ENCODE assay signal across 25 cellular contexts in genomic region chr4:633406-633805, GRCh38. TPM values are rescaled to one million over a fixed set of nuclear protein-coding genes. Genes with fewer than 3 reads are reported as not detected.
DNase-seq lines count a peak whose midpoint lies in the region; ATAC-seq, FAIRE-seq and TF ChIP-seq lines count a peak whose summit lies in the region.
"Had no signal": no experiment of that assay in that cellular context is flagged by ENCODE, and none has a peak within 500 bp of the region (broad histone marks: within the 10 kb centered on the region; RNA-seq: fewer than 3 reads in every experiment).

No MANE protein-coding gene starts in this region.

- no peak for TF ChIP-seq CTCF in kidney (IDR thresholded peaks at IDR 0.05; ENCODE audit: borderline replicate concordance, extremely low read depth, insufficient read depth)
- no peak for TF ChIP-seq CTCF in pancreas (IDR thresholded peaks at IDR 0.05)
- TF ChIP-seq CTCF in foreskin fibroblast (IDR thresholded peaks at IDR 0.05; ENCODE audit: low read depth, low read length) = no peak

- FAIRE-seq in kidney (lab: Jason Lieb, UNC) = no peak
- FAIRE-seq in pancreas (lab: Jason Lieb, UNC) = no peak
- FAIRE-seq: GM12891 had no signal

- no peaks in the 10 kb centered on the region for H3K4me1 ChIP-seq in kidney (ENCODE audit: control insufficient read depth in 1 of 2, insufficient read depth in 1 of 2, low read depth in 1 of 2, low read length in 2 of 2)
- H3K4me1 ChIP-seq in pancreas = no peaks in the 10 kb centered on the region
- H3K4me1 ChIP-seq: Peyer's patch, SJSA1 had no signal

- H3K27ac ChIP-seq in kidney (ENCODE audit: low read depth in 2 of 2, low read length in 2 of 2) = no peak overlapping the region
- no peak overlapping the region for H3K27ac ChIP-seq in pancreas
- H3K27ac ChIP-seq: GM23248, HL-60, KMS-11, Peyer's patch, SJSA1 had no signal

- H3K4me3 ChIP-seq in kidney (ENCODE audit: low read length in 2 of 2) (no peak overlapping the region), pancreas (no peak overlapping the region), foreskin fibroblast (ENCODE audit: low read depth in 1 of 2, low read length in 2 of 2) (no peak overlapping the region)
- H3K4me3 ChIP-seq: GM23248, Peyer's patch, SJSA1 had no signal

- intact Hi-C loops in kidney (cut with DNase I) = no loop called here
- intact Hi-C loops in posterior vena cava (cut with DNase I) = no loop called here
- intact Hi-C loops in pancreas (cut with DNase I) = no loop called here

- H3K36me3 ChIP-seq in kidney (ENCODE audit: control insufficient read depth in 1 of 2, insufficient read depth in 2 of 2, low read length in 2 of 2) (no peaks in the 10 kb centered on the region), pancreas (no peaks in the 10 kb centered on the region)
- H3K36me3 ChIP-seq: Peyer's patch, SJSA1 had no signal

- H3K9ac ChIP-seq in kidney (ENCODE audit: low read length in 2 of 2) = no peak overlapping the region
- H3K9ac ChIP-seq: GM23248, KMS-11 had no signal

- no peaks in the 10 kb centered on the region for H3K27me3 ChIP-seq in pancreas
- H3K27me3 ChIP-seq: Peyer's patch, SJSA1 had no signal

- WGBS in pancreas, 2 donors = 42 to 45% methylated on average over 9 of the region's 9 CpGs

- H3K9me3 ChIP-seq in kidney (ENCODE audit: control insufficient read depth in 1 of 2, low read length in 2 of 2) = peaks cover 0 to 4% of the 10 kb centered on the region in 2 donors
- H3K9me3 ChIP-seq in pancreas = no peaks in the 10 kb centered on the region
- H3K9me3 ChIP-seq: Peyer's patch, SJSA1 had no signal

- DNase-seq in D341Med (ENCODE audit: low spot score) = peak; percentile 20
- peak; percentile 86 for DNase-seq in NCI-H146 (lab: John Stamatoyannopoulos, UW)
- peak; percentile 49 for DNase-seq in kidney
- DNase-seq in posterior vena cava (ENCODE audit: low spot score) = peak; percentile 20
- no peak for DNase-seq in pancreas
- no peak for DNase-seq in cerebellar nuclear complex (lab: John Stamatoyannopoulos, UW)
- no peak for DNase-seq in foreskin fibroblast
- DNase-seq: CD4-positive, alpha-beta T cell; COR-L47; GM23248; HCEC 1CT; NCI-H1105; NCI-H1694; NCI-H446; NCI-H526; Peyer's patch had no signal

- ATAC-seq in GM19351 (IDR thresholded peaks at IDR 0.05; ENCODE audit: unreplicated experiment) = no peak
- no peak for ATAC-seq in pancreas

RNA-seq across cellular contexts. Expression of gene PDE6B, which starts 8.0 kb away (rescaled TPM):
- total RNA-seq in kidney (10.7 TPM), posterior vena cava (1 to 10 TPM; 1.4 to 3.7 TPM), pancreas (1 to 10 TPM; 1.5 to 6.6 (median 3.0) TPM)
- polyA plus RNA-seq in kidney (ENCODE audit: insufficient read depth, low read depth, low replicate concordance) (10.8 TPM), pancreas (1 to 10 TPM in 1 of 2 donors, under 1 TPM in 1; 0.99 to 3.0 TPM)
- total RNA-seq: HT-29, OCI-LY7, SJSA1 had no signal
- polyA plus RNA-seq: GM23248 had no signal

RNA-seq across cellular contexts. Expression of gene ATP5ME, which starts 40.7 kb away (rescaled TPM):
- total RNA-seq in kidney (248 TPM), posterior vena cava (100 to 1,000 TPM; 180 to 237 TPM), pancreas (100 to 1,000 TPM in 5 of 6 donors, 10 to 100 TPM in 1; 88.4 to 131 (median 111) TPM)
- polyA plus RNA-seq in kidney (ENCODE audit: insufficient read depth, low read depth, low replicate concordance) (1,928 TPM), pancreas (100 to 1,000 TPM; 310 to 318 TPM)

RNA-seq across cellular contexts. Expression of gene MYL5, which starts 40.9 kb away (rescaled TPM):
- 17.9 TPM for total RNA-seq in kidney
- polyA plus RNA-seq in kidney (ENCODE audit: insufficient read depth, low read depth, low replicate concordance) = 29.6 TPM
- total RNA-seq in posterior vena cava = 10 to 100 TPM in 1 of 2 donors, 1 to 10 TPM in 1; 7.9 to 12.4 TPM
- 1 to 10 TPM; 4.0 to 9.0 (median 5.2) TPM for total RNA-seq in pancreas
- polyA plus RNA-seq in pancreas = 10 to 100 TPM; 19.4 to 29.3 TPM

RNA-seq across cellular contexts. Expression of gene SLC49A3, which starts 55.5 kb away (rescaled TPM):
- total RNA-seq in kidney (18.2 TPM), posterior vena cava (10 to 100 TPM in 1 of 2 donors, 1 to 10 TPM in 1; 9.3 to 10.4 TPM), pancreas (1 to 10 TPM; 3.3 to 9.0 (median 5.5) TPM)
- polyA plus RNA-seq in kidney (ENCODE audit: insufficient read depth, low read depth, low replicate concordance) (12.6 TPM), pancreas (10 to 100 TPM; 14.3 to 20.8 TPM)
- total RNA-seq: G401, OCI-LY7, SJSA1 had no signal

RNA-seq across cellular contexts. Expression of gene TMEM271, which starts 57.3 kb away (rescaled TPM):
- total RNA-seq in kidney = not detected
- not detected for polyA plus RNA-seq in kidney (ENCODE audit: insufficient read depth, low read depth, low replicate concordance)
- total RNA-seq in posterior vena cava = not detected
- total RNA-seq in pancreas = under 1 TPM in 4 of 6 donors, not detected in 2; 0.04 to 0.34 (median 0.21) TPM
- polyA plus RNA-seq in pancreas = under 1 TPM; 0.23 to 0.35 TPM
- total RNA-seq: CD4-positive, alpha-beta T cell; GM23248; HT-29; OCI-LY7; Peyer's patch; SJSA1 had no signal
- polyA plus RNA-seq: BJ, GM23248 had no signal

Comparison
In these comparisons a context has a peak if more than half of its experiments do, and no peak if none do; other contexts are left out.
1. DNase-seq: peak in D341Med (single experiment), NCI-H146 (single experiment), kidney (single experiment) and posterior vena cava (single experiment); none in pancreas (0 of 6), cerebellar nuclear complex (0 of 2) and foreskin fibroblast (0 of 2).